In the genomic region with DNA sequence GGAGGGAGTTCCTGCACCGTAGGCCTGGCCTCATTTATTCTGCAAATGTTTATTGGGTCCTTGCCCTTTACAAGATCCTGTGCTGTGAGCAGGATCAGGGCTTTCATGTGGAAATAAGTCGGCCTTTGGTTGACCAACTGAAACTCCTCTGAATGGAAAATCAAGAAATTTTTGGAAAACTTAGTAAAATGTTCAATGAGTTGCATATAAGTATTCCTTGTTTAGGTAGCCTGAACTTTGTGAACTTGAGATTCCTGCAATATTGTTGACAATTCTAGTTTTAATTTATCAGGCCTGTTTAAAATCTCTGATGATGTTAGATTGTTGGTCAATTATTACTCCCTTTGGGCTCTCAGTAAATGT, we compare ENCODE assay signal across 8 cellular contexts. TPM values are rescaled to one million over a fixed set of nuclear protein-coding genes. Genes with fewer than 3 reads are reported as not detected.
DNase-seq lines count a peak whose midpoint lies in the region; ATAC-seq, FAIRE-seq and TF ChIP-seq lines count a peak whose summit lies in the region.

No MANE protein-coding gene starts in this region.

- CTCF ChIA-PET in A549 (lab: Yijun Ruan, JAX): interaction anchor here (1.5 kb wide), 1 partner anchor 61 kb away, joined by 4 read pairs; no protein-coding TSS in a partner anchor

- no peak for FAIRE-seq in A549 (lab: Jason Lieb, UNC)

- no peak for TF ChIP-seq RAD21 in A549 (conservative IDR thresholded peaks at IDR 0.05 in 1 of 2, IDR thresholded peaks at IDR 0.05 in 1 of 2)

- H3K36me3 ChIP-seq in KMS-11 (ENCODE audit: insufficient read depth) (0 out of 2 replicates have a peak, but pooled peaks cover 4% of the 10 kb centered on the region), muscle layer of colon (ENCODE audit: insufficient read depth, low read length) (peaks cover 21% of the 10 kb centered on the region)

- H4K20me1 ChIP-seq in KMS-11 (ENCODE audit: insufficient read depth): no peaks in the 10 kb centered on the region

- H3K4me1 ChIP-seq in A549 (peaks cover 26% of the 10 kb centered on the region), KMS-11 (ENCODE audit: low read depth, poor library complexity, severe bottlenecking) (peaks cover 17% of the 10 kb centered on the region), muscle layer of colon (ENCODE audit: insufficient read depth, low read length) (peaks cover 38% of the 10 kb centered on the region)

- peak overlapping the region; percentile 14; the same call in 1 of the 2 replicates for H2AFZ ChIP-seq in KMS-11 (ENCODE audit: low read depth)

- peaks cover 50% of the 10 kb centered on the region for H3K79me2 ChIP-seq in KMS-11 (ENCODE audit: insufficient read depth, low read depth)

- H3K27ac ChIP-seq in A549: peak overlapping the region; percentile 88 to 97
- peak overlapping the region; percentile 32; the same call in 1 of the 2 replicates for H3K27ac ChIP-seq in KMS-11
- H3K27ac ChIP-seq in muscle layer of colon (ENCODE audit: low read depth, low read length): peak overlapping the region; percentile 83

- no peak for TF ChIP-seq POLR2A in A549 (IDR thresholded peaks at IDR 0.05; ENCODE audit: low read length)

- 7% methylated on average over 2 of the region's 2 CpGs for WGBS in A549 (ENCODE audit: missing lambda C conversion rate)

- no peak for ATAC-seq in A549
- no peak for ATAC-seq in GM19035 (IDR thresholded peaks at IDR 0.05; ENCODE audit: unreplicated experiment)
- ATAC-seq in GM21390 (IDR thresholded peaks at IDR 0.05; ENCODE audit: unreplicated experiment): no peak
- no peak for ATAC-seq in GM18861 (IDR thresholded peaks at IDR 0.05; ENCODE audit: unreplicated experiment)

- H3K9ac ChIP-seq in KMS-11: peak overlapping the region; percentile 40; the same call in 1 of the 2 replicates
- peak overlapping the region; percentile 75 for H3K9ac ChIP-seq in muscle layer of colon (ENCODE audit: low read length)

- no peaks in the 10 kb centered on the region for H3K27me3 ChIP-seq in KMS-11 (ENCODE audit: insufficient read depth, low read depth)
- H3K27me3 ChIP-seq in muscle layer of colon (ENCODE audit: control insufficient read depth in 1 of 2, insufficient read depth in 2 of 2, low read length in 2 of 2): no peaks in the 10 kb centered on the region

- no peak for TF ChIP-seq CTCF in A549 (IDR thresholded peaks at IDR 0.05)
- no peak for TF ChIP-seq CTCF in KMS-11 (conservative IDR thresholded peaks at IDR 0.05; ENCODE audit: low read depth, low read length)
- TF ChIP-seq CTCF in choroid plexus epithelial cell (conservative IDR thresholded peaks at IDR 0.05; ENCODE audit: low read depth, low read length): no peak

- POLR2A ChIA-PET in A549 (lab: Yijun Ruan, JAX): no interaction called here

- no peak for TF ChIP-seq EP300 in A549 (IDR thresholded peaks at IDR 0.05)

- H3K4me2 ChIP-seq in A549 (peak overlapping the region; percentile 82), KMS-11 (peak overlapping the region; percentile 88)

- DNase-seq in A549 (ENCODE audit: low read depth in 1 of 2, low spot score in 1 of 2): no peak
- no peak for DNase-seq in choroid plexus epithelial cell (ENCODE audit: low read depth)
- no peak for DNase-seq in HuH-7.5 (ENCODE audit: low spot score)

- no peaks in the 10 kb centered on the region for H3K9me3 ChIP-seq in A549
- no peaks in the 10 kb centered on the region for H3K9me3 ChIP-seq in muscle layer of colon (ENCODE audit: low read length)

- peak overlapping the region; percentile 69 for H3K4me3 ChIP-seq in A549
- H3K4me3 ChIP-seq in KMS-11 (IDR thresholded peaks at IDR 0.05; ENCODE audit: insufficient read depth, low read depth, low read length): no peak overlapping the region
- H3K4me3 ChIP-seq in choroid plexus epithelial cell (ENCODE audit: low read depth, low read length): peak overlapping the region; percentile 78
- peak overlapping the region; percentile 53 to 77 for H3K4me3 ChIP-seq in muscle layer of colon (ENCODE audit: low read depth in 1 of 2, low read length in 2 of 2)

TF ChIP-seq in A549, 52 proteins besides CTCF, POLR2A, EP300 and RAD21:
- no peak for TF ChIP-seq POLR2AphosphoS2 (conservative IDR thresholded peaks at IDR 0.05; ENCODE audit: low read length)
- TF ChIP-seq EHMT2 (IDR thresholded peaks at IDR 0.05; ENCODE audit: low read depth): no peak
- TF ChIP-seq EHF (CRISPR knock-in tag; IDR thresholded peaks at IDR 0.05): no peak
- TF ChIP-seq CBX8 (IDR thresholded peaks at IDR 0.05): no peak
- TF ChIP-seq ESRRA (IDR thresholded peaks at IDR 0.05; ENCODE audit: borderline replicate concordance, low read length): no peak
- TF ChIP-seq FOXS1 (CRISPR knock-in tag; IDR thresholded peaks at IDR 0.05): no peak
- no peak for TF ChIP-seq ZFP36 (IDR thresholded peaks at IDR 0.05; ENCODE audit: borderline replicate concordance, partially characterized antibody)
- no peak for TF ChIP-seq RARB (CRISPR knock-in tag; IDR thresholded peaks at IDR 0.05)
- TF ChIP-seq NR3C1 (IDR thresholded peaks at IDR 0.05): no peak

RNA-seq across cellular contexts. Expression of a gene that starts 1.1 kb away (rescaled TPM):
- polyA plus RNA-seq in A549 (2011; rRNA removed) (6.9 and 10.9 TPM in 2 replicates), A549 (2017; fragmentation: RNase III; extraction: RNeasy Plus Mini Kit Qiagen cat#74134 plus additional on column Dnase treatment) (11.0 to 12.0 TPM (median 11.4 TPM) in 3 replicates)
- 13.0 and 14.9 TPM in 2 replicates for polyA plus RNA-seq in A549 (2012; cell fraction: cytosol; rRNA removed)
- polyA plus RNA-seq in A549 (2012; cell fraction: nucleus; rRNA removed): 12.1 and 13.4 TPM in 2 replicates
- polyA minus RNA-seq in A549 (2011; rRNA and poly(A)+ RNA removed): 12.1 and 12.8 TPM in 2 replicates

RNA-seq across cellular contexts. Expression of a gene that starts 35.0 kb away (rescaled TPM):
- polyA plus RNA-seq in A549 (2011; rRNA removed) (1,000 and 1,241 TPM in 2 replicates), A549 (2017; fragmentation: RNase III; extraction: RNeasy Plus Mini Kit Qiagen cat#74134 plus additional on column Dnase treatment) (364 to 433 TPM (median 402 TPM) in 3 replicates)
- 89.4 and 161 TPM in 2 replicates for polyA plus RNA-seq in A549 (2012; cell fraction: cytosol; rRNA removed)
- 102 and 118 TPM in 2 replicates for polyA plus RNA-seq in A549 (2012; cell fraction: nucleus; rRNA removed)
- polyA minus RNA-seq in A549 (2011; rRNA and poly(A)+ RNA removed): 1,532 and 1,583 TPM in 2 replicates

RNA-seq across cellular contexts. Expression of a gene that starts 52.9 kb away (rescaled TPM):
- polyA plus RNA-seq in A549 (2011; rRNA removed) (not detected in 2 replicates), A549 (2017; fragmentation: RNase III; extraction: RNeasy Plus Mini Kit Qiagen cat#74134 plus additional on column Dnase treatment) (not detected in 3 replicates)
- not detected in 2 replicates for polyA plus RNA-seq in A549 (2012; cell fraction: cytosol; rRNA removed)
- polyA plus RNA-seq in A549 (2012; cell fraction: nucleus; rRNA removed): 0.07 TPM in 1 of 2 replicates, not detected in the other
- not detected in 2 replicates for polyA minus RNA-seq in A549 (2011; rRNA and poly(A)+ RNA removed)

Comparison
In these comparisons a context has a peak if more than half of its experiments do, and no peak if none do; other contexts are left out.
1. H3K27ac ChIP-seq: peak in every context shown above with its lines; median percentile 92 in A549; 83 in muscle layer of colon; 32 in KMS-11.